15 cellular contexts compared by ENCODE assay signal in the genomic region with DNA sequence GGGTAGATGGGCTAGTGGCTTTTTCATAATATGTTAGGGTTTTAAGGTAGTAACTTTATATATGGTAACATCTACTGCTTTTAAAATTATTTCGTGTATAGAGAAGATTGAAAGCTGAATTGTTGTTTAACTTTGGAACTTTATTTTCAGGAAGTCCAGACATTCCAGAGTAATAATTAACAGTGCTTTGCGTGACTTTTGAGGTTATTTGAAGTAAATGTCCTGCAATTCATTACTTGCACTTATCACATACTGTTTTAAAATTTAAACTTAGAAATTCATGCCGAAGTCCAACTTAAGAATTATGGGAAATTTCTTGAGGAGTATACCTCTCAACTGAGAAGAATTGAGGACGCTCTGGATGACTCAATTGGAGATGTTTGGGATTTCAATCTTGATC. TPM values are rescaled to one million over a fixed set of nuclear protein-coding genes. Genes with fewer than 3 reads are reported as not detected.
DNase-seq lines count a peak whose midpoint lies in the region; ATAC-seq, FAIRE-seq and TF ChIP-seq lines count a peak whose summit lies in the region.
"Had no signal": no experiment of that assay in that cellular context is flagged by ENCODE, and none has a peak within 500 bp of the region (broad histone marks: within the 10 kb centered on the region; RNA-seq: fewer than 3 reads in every experiment).

No MANE protein-coding gene starts in this region.

- no peak for TF ChIP-seq RAD21 in HepG2 (CRISPR knock-in tag; IDR thresholded peaks at IDR 0.05)

- H3K4me1 ChIP-seq in HepG2 (ENCODE audit: insufficient read depth, low read length), result peaks cover 40% of the 10 kb centered on the region
- H3K4me1 ChIP-seq in right lobe of liver, result peaks cover 0 to 30% (median 3%) of the 10 kb centered on the region in 4 donors

- TF ChIP-seq EP300 in HepG2 (IDR thresholded peaks at IDR 0.05; ENCODE audit: low read depth in 2 of 2, low read length in 2 of 2), result no peak
- no peak for TF ChIP-seq EP300 in HepG2 (CRISPR knock-in tag; IDR thresholded peaks at IDR 0.05; ENCODE audit: borderline replicate concordance)

- H4K20me1 ChIP-seq in HepG2 (ENCODE audit: insufficient read depth, low read length), result peaks cover 18% of the 10 kb centered on the region; the same call in 1 of the 2 replicates

- H3K36me3 ChIP-seq in HepG2 (replicated peaks in 1 of 2; ENCODE audit: control insufficient read depth in 1 of 2, insufficient read depth in 2 of 2, low read length in 2 of 2), result peaks cover under 1 to 33% of the 10 kb centered on the region in 2 experiments; a peak in 4 of 5 replicates
- H3K36me3 ChIP-seq in right lobe of liver, result peaks cover 0 to 15% (median 5%) of the 10 kb centered on the region in 4 donors

- no peak overlapping the region for H3K27ac ChIP-seq in HepG2 (ENCODE audit: extremely low read length, insufficient read depth, low read length)
- H3K27ac ChIP-seq in right lobe of liver, result peak overlapping the region in 1 of 3 donors; percentile 9

- H3K4me1 Mint-ChIP-seq in activated B cell treated with CpG ODN at 0.5 μM for 24 hours, result peaks cover 49% of the 10 kb centered on the region

- no peak overlapping the region for H3K4me3 Mint-ChIP-seq in activated B cell treated with CpG ODN at 0.5 μM for 24 hours

- ATAC-seq in HepG2 (no peak), right lobe of liver (no peak), activated B cell treated with CpG ODN at 0.5 μM for 24 hours (ENCODE audit: low read depth) (no peak), HG03432 (IDR thresholded peaks at IDR 0.05; ENCODE audit: unreplicated experiment) (no peak), HG03095 (IDR thresholded peaks at IDR 0.05; ENCODE audit: unreplicated experiment) (no peak)
- ATAC-seq: naive thymus-derived CD4-positive, alpha-beta T cell; sciatic nerve had no signal

- intact Hi-C loops in HepG2 (cut with micrococcal nuclease; ENCODE audit: unreplicated experiment) (no loop called here), right lobe of liver (cut with DNase I) (no loop called here), activated B cell treated with CpG ODN at 0.5 μM for 24 hours (cut with micrococcal nuclease) (loop anchor here (5.0 kb wide), 1 partner anchor 36 kb away; no protein-coding TSS in a partner anchor)

- H3K27me3 Mint-ChIP-seq in activated B cell treated with CpG ODN at 0.5 μM for 24 hours, result no peaks in the 10 kb centered on the region

- no peaks in the 10 kb centered on the region for H3K9me3 Mint-ChIP-seq in activated B cell treated with CpG ODN at 0.5 μM for 24 hours

- peaks cover 50% of the 10 kb centered on the region for H3K79me2 ChIP-seq in HepG2 (ENCODE audit: insufficient read depth, low read length)

- H3K36me3 Mint-ChIP-seq in activated B cell treated with CpG ODN at 0.5 μM for 24 hours (ENCODE audit: low read depth), result peaks cover 65% of the 10 kb centered on the region

- CTCF ChIA-PET in HepG2 (lab: Yijun Ruan, JAX; ENCODE audit: low intra/inter-chr PET ratio, low total read pairs) (no interaction called here), activated B cell treated with CpG ODN at 0.5 μM for 24 hours (lab: Charles Lee) (no interaction called here)

- DNase-seq in HepG2 (ENCODE audit: low spot score), result no peak
- DNase-seq in right lobe of liver, result no peak
- DNase-seq in activated B cell treated with CpG ODN at 0.5 μM for 24 hours, result no peak
- DNase-seq in kidney tubule cell (ENCODE audit: low spot score), result peak; percentile 14
- DNase-seq in NCI-H187 (lab: John Stamatoyannopoulos, UW), result no peak
- no peak for DNase-seq in NCI-H774 (lab: John Stamatoyannopoulos, UW)
- DNase-seq: activated naive CD4-positive, alpha-beta T cell; effector memory CD4-positive, alpha-beta T cell; islet precursor cell; naive thymus-derived CD4-positive, alpha-beta T cell; NCI-H1092 had no signal

- POLR2A ChIA-PET in HepG2 (lab: Yijun Ruan, JAX), result no interaction called here
- POLR2A ChIA-PET in activated B cell treated with CpG ODN at 0.5 μM for 24 hours (lab: Charles Lee), result no interaction called here

- no peak for TF ChIP-seq CTCF in HepG2 (CRISPR knock-in tag; IDR thresholded peaks at IDR 0.05)
- no peak for TF ChIP-seq CTCF in right lobe of liver (IDR thresholded peaks at IDR 0.05)
- no peak for TF ChIP-seq CTCF in activated B cell treated with CpG ODN at 0.5 μM for 24 hours (IDR thresholded peaks at IDR 0.05)

- H3K4me3 ChIP-seq in HepG2 (replicated peaks in 1 of 3; ENCODE audit: insufficient read depth in 1 of 3, low read depth in 2 of 3, low read length in 3 of 3) (peak overlapping the region in 1 of 3 experiments; percentile 35; a peak in 1 of 6 replicates), right lobe of liver (no peak overlapping the region)

- H3K9ac ChIP-seq in HepG2 (ENCODE audit: insufficient read depth, low read depth, low read length), result no peak overlapping the region

- H3K9me3 ChIP-seq in HepG2 (ENCODE audit: low read length) (no peaks in the 10 kb centered on the region), right lobe of liver (no peaks in the 10 kb centered on the region)

- no peaks in the 10 kb centered on the region; a peak in 1 of 5 replicates for H3K27me3 ChIP-seq in HepG2 (ENCODE audit: control insufficient read depth in 1 of 2, insufficient read depth in 2 of 2, low read length in 2 of 2)
- no peaks in the 10 kb centered on the region for H3K27me3 ChIP-seq in right lobe of liver

- H2AFZ ChIP-seq in HepG2 (ENCODE audit: low read length), result no peak overlapping the region

- TF ChIP-seq POLR2A in HepG2 (IDR thresholded peaks at IDR 0.05; ENCODE audit: insufficient read depth in 1 of 2, low read depth in 2 of 2, low read length in 2 of 2), result no peak
- TF ChIP-seq POLR2A in right lobe of liver (IDR thresholded peaks at IDR 0.05), result no peak

- BruUV-seq in HepG2 (replicated peaks; lab: Mats Ljungman, UMichigan), result no TSS peak

- WGBS in HepG2 (ENCODE audit: low lambda C conversion rate), result 63% methylated on average over 4 of the region's 4 CpGs
- 26% methylated on average over 4 of the region's 4 CpGs for WGBS in right lobe of liver (ENCODE audit: insufficient coverage, low coverage, low lambda C conversion rate, missing lambda C conversion rate)

- FAIRE-seq in HepG2 (lab: Jason Lieb, UNC), result no peak
- FAIRE-seq: bronchial epithelial cell had no signal

- peak overlapping the region; percentile 83 for H3K4me2 ChIP-seq in HepG2 (ENCODE audit: low read depth, low read length)

- H3K27ac Mint-ChIP-seq in activated B cell treated with CpG ODN at 0.5 μM for 24 hours, result peak overlapping the region; percentile 68
- H3K27ac Mint-ChIP-seq: naive thymus-derived CD4-positive, alpha-beta T cell had no signal

- in situ Hi-C loops in HepG2 (cut with HindIII; ENCODE audit: extremely low pct_ligation_motif_present, low pct_unique_long_range_greater_than_20kb), result no loop called here

RNA-seq across cellular contexts. Expression of gene WASHC4, which starts 3.3 kb away (rescaled TPM):
- total RNA-seq in HepG2 (2016; rRNA removed; fragmentation: Illumina TruSeq; extraction: Trizol), result 36.3 and 39.6 TPM in 2 replicates
- 3.6 and 4.7 TPM in 2 replicates for total RNA-seq in HepG2 (2016; cell fraction: cytosol; rRNA removed; fragmentation: Illumina TruSeq; extraction: Trizol; ENCODE audit: low read depth)
- total RNA-seq in HepG2 (2016; cell fraction: insoluble cytoplasmic fraction; rRNA removed; fragmentation: Illumina TruSeq; extraction: Trizol), result 31.6 and 46.3 TPM in 2 replicates
- total RNA-seq in HepG2 (2016; cell fraction: membrane; rRNA removed; fragmentation: Illumina TruSeq; extraction: Trizol), result 5.3 and 8.6 TPM in 2 replicates
- total RNA-seq in HepG2 (2016; cell fraction: nucleus; rRNA removed; fragmentation: Illumina TruSeq; extraction: Trizol), result 56.1 and 56.8 TPM in 2 replicates
- 15.5 and 21.0 TPM in 2 replicates for polyA plus RNA-seq in HepG2 (2011; rRNA removed)
- polyA plus RNA-seq in HepG2 (2011; cell fraction: cytosol; rRNA removed), result 4.6 and 8.1 TPM in 2 replicates
- polyA plus RNA-seq in HepG2 (2011; cell fraction: nucleus; rRNA removed), result 16.8 and 21.2 TPM in 2 replicates
- polyA plus RNA-seq in HepG2 (2012), result 15.3 and 18.4 TPM in 2 replicates
- polyA plus RNA-seq in HepG2 (2016; cell fraction: cytosol; fragmentation: Illumina TruSeq; extraction: Trizol; ENCODE audit: low read depth), result 0.57 and 0.61 TPM in 2 replicates
- polyA plus RNA-seq in HepG2 (2016; cell fraction: insoluble cytoplasmic fraction; fragmentation: Illumina TruSeq; extraction: Trizol; ENCODE audit: low read depth), result 19.5 and 20.6 TPM in 2 replicates
- 1.7 and 1.9 TPM in 2 replicates for polyA plus RNA-seq in HepG2 (2016; cell fraction: membrane; fragmentation: Illumina TruSeq; extraction: Trizol; ENCODE audit: low read depth)
- polyA plus RNA-seq in HepG2 (2016; cell fraction: nucleus; fragmentation: Illumina TruSeq; extraction: Trizol; ENCODE audit: insufficient read depth, low read depth), result 36.1 and 44.2 TPM in 2 replicates
- 22.5 and 23.7 TPM in 2 replicates for polyA minus RNA-seq in HepG2 (2011; rRNA and poly(A)+ RNA removed; ENCODE audit: low replicate concordance)
- polyA minus RNA-seq in HepG2 (2011; cell fraction: cytosol; rRNA and poly(A)+ RNA removed), result 24.8 and 25.8 TPM in 2 replicates
- 132 and 134 TPM in 2 replicates for polyA minus RNA-seq in HepG2 (2011; cell fraction: nucleus; rRNA and poly(A)+ RNA removed)
- total RNA-seq in right lobe of liver, result 10 to 100 TPM; 24.4 to 51.4 (median 36.2) TPM
- 105 and 128 TPM in 2 replicates for total RNA-seq in activated B cell treated with CpG ODN at 0.5 μM for 24 hours

RNA-seq across cellular contexts. Expression of gene ALDH1L2, which starts 26.6 kb away (rescaled TPM):
- total RNA-seq in HepG2 (2016; rRNA removed; fragmentation: Illumina TruSeq; extraction: Trizol) (0.40 and 0.87 TPM in 2 replicates), right lobe of liver (under 1 TPM; 0.15 to 0.90 (median 0.28) TPM), activated B cell treated with CpG ODN at 0.5 μM for 24 hours (5.2 and 6.5 TPM in 2 replicates)
- under 0.01 and 0.09 TPM in 2 replicates for total RNA-seq in HepG2 (2016; cell fraction: cytosol; rRNA removed; fragmentation: Illumina TruSeq; extraction: Trizol; ENCODE audit: low read depth)
- 0.59 and 0.87 TPM in 2 replicates for total RNA-seq in HepG2 (2016; cell fraction: insoluble cytoplasmic fraction; rRNA removed; fragmentation: Illumina TruSeq; extraction: Trizol)
- total RNA-seq in HepG2 (2016; cell fraction: membrane; rRNA removed; fragmentation: Illumina TruSeq; extraction: Trizol), result 0.17 and 0.25 TPM in 2 replicates
- 0.75 and 1.5 TPM in 2 replicates for total RNA-seq in HepG2 (2016; cell fraction: nucleus; rRNA removed; fragmentation: Illumina TruSeq; extraction: Trizol)
- polyA plus RNA-seq in HepG2 (2011; rRNA removed), result 4.0 and 4.6 TPM in 2 replicates
- 2.2 and 3.0 TPM in 2 replicates for polyA plus RNA-seq in HepG2 (2011; cell fraction: cytosol; rRNA removed)
- 3.5 and 4.1 TPM in 2 replicates for polyA plus RNA-seq in HepG2 (2011; cell fraction: nucleus; rRNA removed)
- polyA plus RNA-seq in HepG2 (2012), result 1.9 and 3.4 TPM in 2 replicates
- 0.02 and 0.03 TPM in 2 replicates for polyA plus RNA-seq in HepG2 (2016; cell fraction: cytosol; fragmentation: Illumina TruSeq; extraction: Trizol; ENCODE audit: low read depth)
- 0.71 and 0.83 TPM in 2 replicates for polyA plus RNA-seq in HepG2 (2016; cell fraction: insoluble cytoplasmic fraction; fragmentation: Illumina TruSeq; extraction: Trizol; ENCODE audit: low read depth)
- polyA plus RNA-seq in HepG2 (2016; cell fraction: membrane; fragmentation: Illumina TruSeq; extraction: Trizol; ENCODE audit: low read depth), result 0.06 and 0.12 TPM in 2 replicates
- 0.62 and 1.1 TPM in 2 replicates for polyA plus RNA-seq in HepG2 (2016; cell fraction: nucleus; fragmentation: Illumina TruSeq; extraction: Trizol; ENCODE audit: insufficient read depth, low read depth)
- polyA minus RNA-seq in HepG2 (2011; rRNA and poly(A)+ RNA removed; ENCODE audit: low replicate concordance), result 0.49 and 4.9 TPM in 2 replicates
- polyA minus RNA-seq in HepG2 (2011; cell fraction: cytosol; rRNA and poly(A)+ RNA removed), result 3.2 and 3.6 TPM in 2 replicates
- polyA minus RNA-seq in HepG2 (2011; cell fraction: nucleus; rRNA and poly(A)+ RNA removed), result 10.1 and 11.7 TPM in 2 replicates
- polyA plus RNA-seq: naive thymus-derived CD4-positive, alpha-beta T cell had no signal
